ENCODE assay signal across 8 cellular contexts in genomic region chrX:43836435-43837184, GRCh38. TPM values are rescaled to one million over a fixed set of nuclear protein-coding genes. Genes with fewer than 3 reads are reported as not detected.
DNase-seq lines count a peak whose midpoint lies in the region; ATAC-seq, FAIRE-seq and TF ChIP-seq lines count a peak whose summit lies in the region.

No MANE protein-coding gene starts in this region.

- peaks cover 3% of the 10 kb centered on the region for H3K9me3 Mint-ChIP-seq in osteocyte (ENCODE audit: unreplicated experiment)
- H3K9me3 Mint-ChIP-seq in activated T-cell treated with anti-CD3 and anti-CD28 coated beads, Interleukin-2, amount 50 U/mL, for 72 hours = no peaks in the 10 kb centered on the region

- H3K36me3 ChIP-seq in colonic mucosa = no peaks in the 10 kb centered on the region

- H3K27me3 ChIP-seq in colonic mucosa = no peaks in the 10 kb centered on the region

- ATAC-seq in activated T-cell treated with anti-CD3 and anti-CD28 coated beads, Interleukin-2, amount 50 U/mL, for 72 hours (replicated peaks in 1 of 2) = no peak
- no peak for ATAC-seq in HG03571 (IDR thresholded peaks at IDR 0.05; ENCODE audit: unreplicated experiment)

- no peak for TF ChIP-seq POLR2A in H54 (IDR thresholded peaks at IDR 0.05; ENCODE audit: low read depth, low read length)

- no peak overlapping the region for H3K27ac Mint-ChIP-seq in osteocyte (ENCODE audit: unreplicated experiment)
- H3K27ac Mint-ChIP-seq in activated T-cell treated with anti-CD3 and anti-CD28 coated beads, Interleukin-2, amount 50 U/mL, for 72 hours = no peak overlapping the region

- H3K4me3 ChIP-seq in colonic mucosa = no peak overlapping the region

- H3K27me3 Mint-ChIP-seq in osteocyte (ENCODE audit: unreplicated experiment) = peaks cover 2% of the 10 kb centered on the region
- peaks cover 46% of the 10 kb centered on the region for H3K27me3 Mint-ChIP-seq in activated T-cell treated with anti-CD3 and anti-CD28 coated beads, Interleukin-2, amount 50 U/mL, for 72 hours (ENCODE audit: low read depth)

- no peak overlapping the region for H3K4me3 Mint-ChIP-seq in osteocyte (ENCODE audit: unreplicated experiment)
- no peak overlapping the region for H3K4me3 Mint-ChIP-seq in activated T-cell treated with anti-CD3 and anti-CD28 coated beads, Interleukin-2, amount 50 U/mL, for 72 hours

- no peaks in the 10 kb centered on the region for H3K4me1 Mint-ChIP-seq in osteocyte (ENCODE audit: unreplicated experiment)
- no peaks in the 10 kb centered on the region for H3K4me1 Mint-ChIP-seq in activated T-cell treated with anti-CD3 and anti-CD28 coated beads, Interleukin-2, amount 50 U/mL, for 72 hours (ENCODE audit: low read depth)

- H3K27ac ChIP-seq in colonic mucosa = no peak overlapping the region

- H3K9ac ChIP-seq in colonic mucosa (ENCODE audit: low read depth in 2 of 2, low read length in 2 of 2) = no peak overlapping the region

- TF ChIP-seq CTCF in colonic mucosa (IDR thresholded peaks at IDR 0.05) (peak; percentile 67), osteocyte (IDR thresholded peaks at IDR 0.05) (peak; percentile 65)

- no peaks in the 10 kb centered on the region for H3K9me3 ChIP-seq in colonic mucosa

- FAIRE-seq in H54 (lab: Jason Lieb, UNC) = no peak

- intact Hi-C loops in colonic mucosa (cut with DNase I) = loop anchor here (5.0 kb wide), 1 partner anchor 101 kb away; no protein-coding TSS in a partner anchor

- no peaks in the 10 kb centered on the region for H3K36me3 Mint-ChIP-seq in osteocyte (ENCODE audit: unreplicated experiment)
- H3K36me3 Mint-ChIP-seq in activated T-cell treated with anti-CD3 and anti-CD28 coated beads, Interleukin-2, amount 50 U/mL, for 72 hours (ENCODE audit: insufficient read depth in 2 of 2) = no peaks in the 10 kb centered on the region

- DNase-seq in NCI-H2029 treated with DMSO at 0.1 percent for 48 hours (lab: John Stamatoyannopoulos, UW) = peak; percentile 0
- no peak for DNase-seq in NCI-H2029 (lab: John Stamatoyannopoulos, UW)
- DNase-seq in NCI-H345 (lab: John Stamatoyannopoulos, UW) = peak; percentile 32
- no peak for DNase-seq in colonic mucosa
- no peak for DNase-seq in osteocyte (ENCODE audit: extremely low spot score, unreplicated experiment)
- no peak for DNase-seq in H54 (ENCODE audit: insufficient read length, low spot score)
- DNase-seq in activated T-cell treated with anti-CD3 and anti-CD28 coated beads, Interleukin-2, amount 50 U/mL, for 72 hours = no peak

- H3K4me1 ChIP-seq in colonic mucosa = no peaks in the 10 kb centered on the region

RNA-seq across cellular contexts. Expression of gene MAOB, which starts 45.6 kb away (rescaled TPM):
- total RNA-seq in colonic mucosa (1 to 10 TPM; 4.4 to 9.2 TPM), osteocyte (not detected in 2 replicates)
- total RNA-seq in activated T-cell treated with anti-CD3 and anti-CD28 coated beads, Interleukin-2, amount 50 U/mL, for 72 hours = under 1 TPM; 0.10 to 0.30 TPM

Comparison
In these comparisons a context has a peak if more than half of its experiments do, and no peak if none do; other contexts are left out.
1. DNase-seq: peak in NCI-H2029 treated with DMSO at 0.1 percent for 48 hours (single experiment) and NCI-H345 (single experiment); none in NCI-H2029 (single experiment), colonic mucosa (single experiment), osteocyte (single experiment), H54 (single experiment) and activated T-cell treated with anti-CD3 and anti-CD28 coated beads, Interleukin-2, amount 50 U/mL, for 72 hours (0 of 2).